Comparison of ENCODE assay signal across 8 cellular contexts in genomic region chr5:142816577-142816976, GRCh38. TPM values are rescaled to one million over a fixed set of nuclear protein-coding genes. Genes with fewer than 3 reads are reported as not detected.
DNase-seq lines count a peak whose midpoint lies in the region; ATAC-seq and TF ChIP-seq lines count a peak whose summit lies in the region.

No MANE protein-coding gene starts in this region.

- no peaks in the 10 kb centered on the region for H3K36me3 ChIP-seq in heart right ventricle
- no peaks in the 10 kb centered on the region for H3K36me3 ChIP-seq in tibial artery

- H3K27ac Mint-ChIP-seq in activated CD4-positive, alpha-beta memory T cell treated with anti-CD3 and anti-CD28 coated beads for 36 hours, result no peak overlapping the region
- H3K27ac Mint-ChIP-seq in activated CD4-positive, alpha-beta memory T cell treated with anti-CD3 and anti-CD28 coated beads, Interleukin-2, amount 10 ng/mL, durations not matched to agents 7 days and 5 days, result no peak overlapping the region
- 0 out of 2 replicates have a peak overlapping the region, but pooled peaks have one; percentile 4 for H3K27ac Mint-ChIP-seq in WTC11

- peak; percentile 21 for ATAC-seq in WTC11
- peak in 5 of 8 donors; percentile 25 to 40 (median 36) for ATAC-seq in heart right ventricle

- H3K9me3 ChIP-seq in heart right ventricle (peaks cover 0 to 9% (median 0%) of the 10 kb centered on the region in 11 donors), tibial artery (no peaks in the 10 kb centered on the region)

- intact Hi-C loops in activated CD4-positive, alpha-beta memory T cell treated with anti-CD3 and anti-CD28 coated beads for 36 hours (cut with micrococcal nuclease), result no loop called here
- intact Hi-C loops in heart right ventricle (cut with DNase I), result loop anchor here in 3 of 10 donors (5.0 to 10.0 kb wide), 3 partner anchors 34 to 48 kb away; no protein-coding TSS in a partner anchor
- intact Hi-C loops in tibial artery (cut with DNase I; ENCODE audit: low total_unique reads), result no loop called here

- no peak overlapping the region for H3K4me3 ChIP-seq in heart right ventricle
- H3K4me3 ChIP-seq in tibial artery, result no peak overlapping the region

- no peaks in the 10 kb centered on the region for H3K27me3 ChIP-seq in heart right ventricle
- no peaks in the 10 kb centered on the region for H3K27me3 ChIP-seq in tibial artery

- H3K4me1 ChIP-seq in heart right ventricle (peaks cover 32 to 97% (median 83%) of the 10 kb centered on the region in 9 donors), tibial artery (peaks cover 0 to 70% (median 50%) of the 10 kb centered on the region in 4 donors)

- H3K9me3 Mint-ChIP-seq in activated CD4-positive, alpha-beta memory T cell treated with anti-CD3 and anti-CD28 coated beads for 36 hours, result no peaks in the 10 kb centered on the region
- no peaks in the 10 kb centered on the region for H3K9me3 Mint-ChIP-seq in activated CD4-positive, alpha-beta memory T cell treated with anti-CD3 and anti-CD28 coated beads, Interleukin-2, amount 10 ng/mL, durations not matched to agents 7 days and 5 days
- no peaks in the 10 kb centered on the region for H3K9me3 Mint-ChIP-seq in WTC11

- peak overlapping the region in 8 of 10 donors; percentile 1 to 91 (median 49) for H3K27ac ChIP-seq in heart right ventricle
- peak overlapping the region; percentile 36 to 54 for H3K27ac ChIP-seq in tibial artery

- TF ChIP-seq CTCF in WTC11 (IDR thresholded peaks at IDR 0.05), result no peak
- no peak for TF ChIP-seq CTCF in heart right ventricle (IDR thresholded peaks at IDR 0.05)
- no peak for TF ChIP-seq CTCF in tibial artery (IDR thresholded peaks at IDR 0.05)

- 57 to 64% methylated on average over 3 of the region's 3 CpGs for WGBS in heart right ventricle, 2 donors

- CTCF ChIA-PET in activated CD4-positive, alpha-beta memory T cell treated with anti-CD3 and anti-CD28 coated beads for 36 hours (lab: Charles Lee), result no interaction called here
- CTCF ChIA-PET in activated CD4-positive, alpha-beta memory T cell treated with anti-CD3 and anti-CD28 coated beads, Interleukin-2, amount 10 ng/mL, durations not matched to agents 7 days and 5 days (lab: Charles Lee), result interaction anchor here (1.6 kb wide), 1 partner anchor 45 kb away, joined by 4 read pairs; no protein-coding TSS in a partner anchor
- CTCF ChIA-PET in WTC11 (lab: Charles Lee), result no interaction called here

- no peaks in the 10 kb centered on the region for H3K36me3 Mint-ChIP-seq in activated CD4-positive, alpha-beta memory T cell treated with anti-CD3 and anti-CD28 coated beads for 36 hours
- H3K36me3 Mint-ChIP-seq in activated CD4-positive, alpha-beta memory T cell treated with anti-CD3 and anti-CD28 coated beads, Interleukin-2, amount 10 ng/mL, durations not matched to agents 7 days and 5 days (ENCODE audit: low read depth), result no peaks in the 10 kb centered on the region
- no peaks in the 10 kb centered on the region; the same call in 1 of the 2 replicates for H3K36me3 Mint-ChIP-seq in WTC11

- POLR2A ChIA-PET in activated CD4-positive, alpha-beta memory T cell treated with anti-CD3 and anti-CD28 coated beads for 36 hours (lab: Charles Lee), result no interaction called here
- POLR2A ChIA-PET in activated CD4-positive, alpha-beta memory T cell treated with anti-CD3 and anti-CD28 coated beads, Interleukin-2, amount 10 ng/mL, durations not matched to agents 7 days and 5 days (lab: Charles Lee), result no interaction called here
- POLR2A ChIA-PET in WTC11 (lab: Charles Lee), result no interaction called here

- peak; percentile 53 for DNase-seq in activated CD4-positive, alpha-beta memory T cell treated with anti-CD3 and anti-CD28 coated beads for 36 hours
- no peak for DNase-seq in activated CD4-positive, alpha-beta memory T cell treated with anti-CD3 and anti-CD28 coated beads, Interleukin-2, amount 10 ng/mL, durations not matched to agents 7 days and 5 days
- DNase-seq in WTC11 (ENCODE audit: low spot score), result no peak
- peak; percentile 46 to 56 for DNase-seq in heart right ventricle
- DNase-seq in tibial artery, result peak; percentile 67 to 76
- no peak for DNase-seq in DMS53 (lab: John Stamatoyannopoulos, UW)
- no peak for DNase-seq in NCI-H526 treated with DMSO at 0.1 percent for 48 hours (lab: John Stamatoyannopoulos, UW)
- DNase-seq in 8988T, result no peak

- no peak overlapping the region for H3K4me3 Mint-ChIP-seq in activated CD4-positive, alpha-beta memory T cell treated with anti-CD3 and anti-CD28 coated beads for 36 hours
- no peak overlapping the region for H3K4me3 Mint-ChIP-seq in activated CD4-positive, alpha-beta memory T cell treated with anti-CD3 and anti-CD28 coated beads, Interleukin-2, amount 10 ng/mL, durations not matched to agents 7 days and 5 days
- no peak overlapping the region for H3K4me3 Mint-ChIP-seq in WTC11

- peaks cover 37% of the 10 kb centered on the region for H3K4me1 Mint-ChIP-seq in activated CD4-positive, alpha-beta memory T cell treated with anti-CD3 and anti-CD28 coated beads for 36 hours (ENCODE audit: low read depth)
- peaks cover 27% of the 10 kb centered on the region for H3K4me1 Mint-ChIP-seq in activated CD4-positive, alpha-beta memory T cell treated with anti-CD3 and anti-CD28 coated beads, Interleukin-2, amount 10 ng/mL, durations not matched to agents 7 days and 5 days
- H3K4me1 Mint-ChIP-seq in WTC11, result peaks cover 27% of the 10 kb centered on the region

- no peaks in the 10 kb centered on the region for H3K27me3 Mint-ChIP-seq in activated CD4-positive, alpha-beta memory T cell treated with anti-CD3 and anti-CD28 coated beads for 36 hours
- no peaks in the 10 kb centered on the region for H3K27me3 Mint-ChIP-seq in activated CD4-positive, alpha-beta memory T cell treated with anti-CD3 and anti-CD28 coated beads, Interleukin-2, amount 10 ng/mL, durations not matched to agents 7 days and 5 days
- H3K27me3 Mint-ChIP-seq in WTC11 (ENCODE audit: low read depth), result no peaks in the 10 kb centered on the region

TF ChIP-seq in WTC11, 78 proteins besides CTCF, POLR2A, EP300 and RAD21:
- TF ChIP-seq USF2 (CRISPR knock-in tag; IDR thresholded peaks at IDR 0.05), result peak; percentile 33; the same call in 1 of the 2 replicates
- peak; percentile 36; the same call in 1 of the 2 replicates for TF ChIP-seq USF1 (CRISPR knock-in tag; IDR thresholded peaks at IDR 0.05)
- no peak for TF ChIP-seq ZNF425 (CRISPR knock-in tag; conservative IDR thresholded peaks at IDR 0.05)
TF ChIP-seq in WTC11: peak in this region for 2.

RNA-seq across cellular contexts. Expression of gene ARHGAP26, which starts 46.4 kb away (rescaled TPM):
- total RNA-seq in activated CD4-positive, alpha-beta memory T cell treated with anti-CD3 and anti-CD28 coated beads for 36 hours, result 10 to 100 TPM; 16.4 to 16.9 TPM
- total RNA-seq in activated CD4-positive, alpha-beta memory T cell treated with anti-CD3 and anti-CD28 coated beads, Interleukin-2, amount 10 ng/mL, durations not matched to agents 7 days and 5 days, result 10 to 100 TPM; 14.8 to 17.1 TPM
- total RNA-seq in WTC11 (2021), result 19.1 to 22.3 TPM (median 21.8 TPM) in 3 replicates
- 10 to 100 TPM; 31.7 to 45.8 (median 39.1) TPM for total RNA-seq in heart right ventricle
- 10 to 100 TPM in 1 of 2 donors, 1 to 10 TPM in 1; 7.5 to 17.8 TPM for polyA plus RNA-seq in heart right ventricle

Comparison
In these comparisons a context has a peak if more than half of its experiments do, and no peak if none do; other contexts are left out.
1. DNase-seq: peak in activated CD4-positive, alpha-beta memory T cell treated with anti-CD3 and anti-CD28 coated beads for 36 hours (single experiment), heart right ventricle (2 of 2) and tibial artery (2 of 2); none in activated CD4-positive, alpha-beta memory T cell treated with anti-CD3 and anti-CD28 coated beads, Interleukin-2, amount 10 ng/mL, durations not matched to agents 7 days and 5 days (single experiment), WTC11 (single experiment), DMS53 (single experiment), NCI-H526 treated with DMSO at 0.1 percent for 48 hours (single experiment) and 8988T (single experiment).